ENCODE assay signal across 1 cellular context in the genomic region with DNA sequence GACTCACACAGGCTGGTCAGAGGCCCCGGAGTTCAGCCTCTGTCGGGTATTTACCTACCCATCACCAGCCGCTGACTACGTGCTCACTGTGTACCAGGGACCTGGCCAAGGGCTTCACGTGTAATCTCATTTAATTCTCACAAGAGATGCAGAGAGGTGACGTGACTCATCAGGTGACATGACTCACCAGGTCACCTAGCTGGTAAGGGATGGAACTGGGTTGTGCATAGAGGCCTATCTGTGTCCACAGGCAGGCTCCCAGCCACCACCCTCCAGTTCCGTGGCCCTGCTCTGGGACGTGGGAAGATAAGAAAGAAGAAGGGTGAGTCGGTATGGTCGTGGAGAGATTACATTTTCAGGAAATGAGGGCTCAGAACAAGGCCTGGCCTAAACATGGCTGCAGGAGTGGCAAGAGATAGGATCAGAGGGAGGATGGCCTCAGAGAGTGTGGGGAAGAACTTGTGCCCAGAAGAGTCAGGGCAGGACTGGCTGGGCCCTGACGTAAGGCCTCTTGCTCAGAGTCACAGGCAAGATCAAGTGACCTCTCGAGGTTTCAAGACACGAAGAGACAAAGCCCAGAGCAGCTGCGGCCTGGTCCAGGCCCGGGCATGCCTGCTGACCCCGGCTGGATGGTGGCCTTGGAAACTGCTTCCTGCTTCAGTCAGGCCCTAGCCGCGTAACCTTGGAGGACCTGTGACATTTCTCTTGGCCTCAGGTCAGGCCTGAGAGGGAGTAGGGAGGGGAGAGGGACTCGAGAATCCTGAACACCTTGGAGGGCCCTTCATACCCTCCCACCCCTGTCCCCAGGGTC.
TF ChIP-seq lines count a peak whose summit lies in the region.

No MANE protein-coding gene starts in this region.

TF ChIP-seq in HEK293, 187 proteins besides CTCF, POLR2A, EP300 and RAD21 (continued from another document and continues in another):
- TF ChIP-seq, protein P1, sequence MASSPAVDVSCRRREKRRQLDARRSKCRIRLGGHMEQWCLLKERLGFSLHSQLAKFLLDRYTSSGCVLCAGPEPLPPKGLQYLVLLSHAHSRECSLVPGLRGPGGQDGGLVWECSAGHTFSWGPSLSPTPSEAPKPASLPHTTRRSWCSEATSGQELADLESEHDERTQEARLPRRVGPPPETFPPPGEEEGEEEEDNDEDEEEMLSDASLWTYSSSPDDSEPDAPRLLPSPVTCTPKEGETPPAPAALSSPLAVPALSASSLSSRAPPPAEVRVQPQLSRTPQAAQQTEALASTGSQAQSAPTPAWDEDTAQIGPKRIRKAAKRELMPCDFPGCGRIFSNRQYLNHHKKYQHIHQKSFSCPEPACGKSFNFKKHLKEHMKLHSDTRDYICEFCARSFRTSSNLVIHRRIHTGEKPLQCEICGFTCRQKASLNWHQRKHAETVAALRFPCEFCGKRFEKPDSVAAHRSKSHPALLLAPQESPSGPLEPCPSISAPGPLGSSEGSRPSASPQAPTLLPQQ (tag by site-specific recombination; IDR thresholded peaks at IDR 0.05) = no peak
- TF ChIP-seq ZNF280D (tag by site-specific recombination; IDR thresholded peaks at IDR 0.05) = no peak
- TF ChIP-seq ZNF18 (tag by site-specific recombination; IDR thresholded peaks at IDR 0.05) = no peak
- peak; percentile 62 for TF ChIP-seq ZFP37 (tag by site-specific recombination; IDR thresholded peaks at IDR 0.05)
- TF ChIP-seq ZNF202 (tag by site-specific recombination; IDR thresholded peaks at IDR 0.05; ENCODE audit: borderline replicate concordance) = no peak
- no peak for TF ChIP-seq ZSCAN16 (tag by site-specific recombination; IDR thresholded peaks at IDR 0.05)
- no peak for TF ChIP-seq ZNF398 (tag by site-specific recombination; IDR thresholded peaks at IDR 0.05)
- TF ChIP-seq ZFP69B (tag by site-specific recombination; IDR thresholded peaks at IDR 0.05) = no peak
- TF ChIP-seq GFI1B (tag by site-specific recombination; IDR thresholded peaks at IDR 0.05) = no peak
- no peak for TF ChIP-seq KLF10 (tag by site-specific recombination; IDR thresholded peaks at IDR 0.05)
- peak; percentile 94 for TF ChIP-seq ZNF10 (tag by site-specific recombination; IDR thresholded peaks at IDR 0.05)
- TF ChIP-seq SCRT2 (tag by site-specific recombination; IDR thresholded peaks at IDR 0.05) = peak; percentile 46
- TF ChIP-seq EGR2 (tag by site-specific recombination; IDR thresholded peaks at IDR 0.05; ENCODE audit: low read depth) = no peak
- TF ChIP-seq ZNF639 (tag by site-specific recombination; IDR thresholded peaks at IDR 0.05) = no peak
- TF ChIP-seq ZNF37A (tag by site-specific recombination; IDR thresholded peaks at IDR 0.05) = no peak
- TF ChIP-seq ZNF366 (tag by site-specific recombination; conservative IDR thresholded peaks at IDR 0.05) = peak; percentile 60; the same call in 1 of the 2 replicates
- TF ChIP-seq ZNF670 (tag by site-specific recombination; IDR thresholded peaks at IDR 0.05; ENCODE audit: low read depth) = no peak
- TF ChIP-seq ZNF530 (tag by site-specific recombination; IDR thresholded peaks at IDR 0.05; ENCODE audit: low read depth) = no peak
- no peak for TF ChIP-seq ZBTB20 (tag by site-specific recombination; IDR thresholded peaks at IDR 0.05)
- no peak for TF ChIP-seq FEZF1 (tag by site-specific recombination; IDR thresholded peaks at IDR 0.05)
- TF ChIP-seq OVOL3 (tag by site-specific recombination; IDR thresholded peaks at IDR 0.05) = no peak
- no peak for TF ChIP-seq ZNF157 (tag by site-specific recombination; IDR thresholded peaks at IDR 0.05)
- peak; percentile 69 for TF ChIP-seq ZBTB48 (tag by site-specific recombination; IDR thresholded peaks at IDR 0.05)
- TF ChIP-seq, protein P2, sequence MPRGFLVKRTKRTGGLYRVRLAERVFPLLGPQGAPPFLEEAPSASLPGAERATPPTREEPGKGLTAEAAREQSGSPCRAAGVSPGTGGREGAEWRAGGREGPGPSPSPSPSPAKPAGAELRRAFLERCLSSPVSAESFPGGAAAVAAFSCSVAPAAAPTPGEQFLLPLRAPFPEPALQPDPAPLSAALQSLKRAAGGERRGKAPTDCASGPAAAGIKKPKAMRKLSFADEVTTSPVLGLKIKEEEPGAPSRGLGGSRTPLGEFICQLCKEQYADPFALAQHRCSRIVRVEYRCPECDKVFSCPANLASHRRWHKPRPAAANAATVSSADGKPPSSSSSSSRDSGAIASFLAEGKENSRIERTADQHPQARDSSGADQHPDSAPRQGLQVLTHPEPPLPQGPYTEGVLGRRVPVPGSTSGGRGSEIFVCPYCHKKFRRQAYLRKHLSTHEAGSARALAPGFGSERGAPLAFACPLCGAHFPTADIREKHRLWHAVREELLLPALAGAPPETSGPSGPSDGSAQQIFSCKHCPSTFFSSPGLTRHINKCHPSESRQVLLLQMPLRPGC (tag by site-specific recombination; IDR thresholded peaks at IDR 0.05) = peak; percentile 40; the same call in 1 of the 2 replicates
- TF ChIP-seq, protein P3, sequence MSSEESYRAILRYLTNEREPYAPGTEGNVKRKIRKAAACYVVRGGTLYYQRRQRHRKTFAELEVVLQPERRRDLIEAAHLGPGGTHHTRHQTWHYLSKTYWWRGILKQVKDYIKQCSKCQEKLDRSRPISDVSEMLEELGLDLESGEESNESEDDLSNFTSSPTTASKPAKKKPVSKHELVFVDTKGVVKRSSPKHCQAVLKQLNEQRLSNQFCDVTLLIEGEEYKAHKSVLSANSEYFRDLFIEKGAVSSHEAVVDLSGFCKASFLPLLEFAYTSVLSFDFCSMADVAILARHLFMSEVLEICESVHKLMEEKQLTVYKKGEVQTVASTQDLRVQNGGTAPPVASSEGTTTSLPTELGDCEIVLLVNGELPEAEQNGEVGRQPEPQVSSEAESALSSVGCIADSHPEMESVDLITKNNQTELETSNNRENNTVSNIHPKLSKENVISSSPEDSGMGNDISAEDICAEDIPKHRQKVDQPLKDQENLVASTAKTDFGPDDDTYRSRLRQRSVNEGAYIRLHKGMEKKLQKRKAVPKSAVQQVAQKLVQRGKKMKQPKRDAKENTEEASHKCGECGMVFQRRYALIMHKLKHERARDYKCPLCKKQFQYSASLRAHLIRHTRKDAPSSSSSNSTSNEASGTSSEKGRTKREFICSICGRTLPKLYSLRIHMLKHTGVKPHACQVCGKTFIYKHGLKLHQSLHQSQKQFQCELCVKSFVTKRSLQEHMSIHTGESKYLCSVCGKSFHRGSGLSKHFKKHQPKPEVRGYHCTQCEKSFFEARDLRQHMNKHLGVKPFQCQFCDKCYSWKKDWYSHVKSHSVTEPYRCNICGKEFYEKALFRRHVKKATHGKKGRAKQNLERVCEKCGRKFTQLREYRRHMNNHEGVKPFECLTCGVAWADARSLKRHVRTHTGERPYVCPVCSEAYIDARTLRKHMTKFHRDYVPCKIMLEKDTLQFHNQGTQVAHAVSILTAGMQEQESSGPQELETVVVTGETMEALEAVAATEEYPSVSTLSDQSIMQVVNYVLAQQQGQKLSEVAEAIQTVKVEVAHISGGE (tag by site-specific recombination; conservative IDR thresholded peaks at IDR 0.05; ENCODE audit: low read depth) = no peak
- TF ChIP-seq ZNF324 (tag by site-specific recombination; IDR thresholded peaks at IDR 0.05) = no peak
- no peak for TF ChIP-seq MEIS1 (CRISPR knock-in tag; IDR thresholded peaks at IDR 0.05; ENCODE audit: borderline replicate concordance)
- no peak for TF ChIP-seq GLIS2 (tag by site-specific recombination; IDR thresholded peaks at IDR 0.05)
- no peak for TF ChIP-seq ZBTB26 (tag by site-specific recombination; optimal IDR thresholded peaks at IDR 0.05)
- no peak for TF ChIP-seq ZNF660 (tag by site-specific recombination; IDR thresholded peaks at IDR 0.05)
- TF ChIP-seq WT1 (tag by site-specific recombination; IDR thresholded peaks at IDR 0.05) = no peak
- no peak for TF ChIP-seq ZNF707 (tag by site-specific recombination; IDR thresholded peaks at IDR 0.05)
- TF ChIP-seq, protein P4, sequence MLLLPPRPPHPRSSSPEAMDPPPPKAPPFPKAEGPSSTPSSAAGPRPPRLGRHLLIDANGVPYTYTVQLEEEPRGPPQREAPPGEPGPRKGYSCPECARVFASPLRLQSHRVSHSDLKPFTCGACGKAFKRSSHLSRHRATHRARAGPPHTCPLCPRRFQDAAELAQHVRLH (tag by site-specific recombination; IDR thresholded peaks at IDR 0.05) = no peak
- TF ChIP-seq KLF7 (tag by site-specific recombination; IDR thresholded peaks at IDR 0.05; ENCODE audit: borderline replicate concordance) = no peak
- no peak for TF ChIP-seq ZNF391 (tag by site-specific recombination; IDR thresholded peaks at IDR 0.05; ENCODE audit: borderline replicate concordance, low read depth)
- TF ChIP-seq ZBTB17 (tag by site-specific recombination; IDR thresholded peaks at IDR 0.05) = 0 out of 2 replicates have a peak, but pooled peaks have one; percentile 15
- TF ChIP-seq ZNF626 (tag by site-specific recombination; IDR thresholded peaks at IDR 0.05) = no peak
- no peak for TF ChIP-seq ZNF549 (tag by site-specific recombination; IDR thresholded peaks at IDR 0.05)
- TF ChIP-seq, protein P5, sequence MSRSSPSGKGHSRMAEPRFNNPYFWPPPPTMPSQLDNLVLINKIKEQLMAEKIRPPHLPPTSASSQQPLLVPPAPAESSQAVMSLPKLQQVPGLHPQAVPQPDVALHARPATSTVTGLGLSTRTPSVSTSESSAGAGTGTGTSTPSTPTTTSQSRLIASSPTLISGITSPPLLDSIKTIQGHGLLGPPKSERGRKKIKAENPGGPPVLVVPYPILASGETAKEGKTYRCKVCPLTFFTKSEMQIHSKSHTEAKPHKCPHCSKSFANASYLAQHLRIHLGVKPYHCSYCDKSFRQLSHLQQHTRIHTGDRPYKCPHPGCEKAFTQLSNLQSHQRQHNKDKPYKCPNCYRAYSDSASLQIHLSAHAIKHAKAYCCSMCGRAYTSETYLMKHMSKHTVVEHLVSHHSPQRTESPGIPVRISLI (tag by site-specific recombination; IDR thresholded peaks at IDR 0.05) = no peak
